ENCODE assay signal across 8 cellular contexts in genomic region chr10:21526952-21527633, GRCh38. TPM values are rescaled to one million over a fixed set of nuclear protein-coding genes. Genes with fewer than 3 reads are reported as not detected.
DNase-seq lines count a peak whose midpoint lies in the region; ATAC-seq and TF ChIP-seq lines count a peak whose summit lies in the region.

No MANE protein-coding gene starts in this region.

- H3K4me3 Mint-ChIP-seq in activated naive CD4-positive, alpha-beta T cell treated with anti-CD3 and anti-CD28 coated beads for 36 hours: peak overlapping the region; percentile 81
- H3K4me3 Mint-ChIP-seq in neural progenitor cell: peak overlapping the region; percentile 97

- H3K4me3 ChIP-seq in BE2C (ENCODE audit: low read depth, low read length) (peak overlapping the region; percentile 77), OCI-LY3 (ENCODE audit: low read length) (peak overlapping the region; percentile 89), gastroesophageal sphincter (peak overlapping the region; percentile 59 to 75), neural progenitor cell (peak overlapping the region; percentile 97), urinary bladder (ENCODE audit: low read depth, low read length) (peak overlapping the region; percentile 83)

- H3K27ac ChIP-seq in OCI-LY3 (ENCODE audit: low read length): peak overlapping the region; percentile 61
- peak overlapping the region; percentile 98 to 100 (median 99) for H3K27ac ChIP-seq in gastroesophageal sphincter
- peak overlapping the region; percentile 99 for H3K27ac ChIP-seq in neural progenitor cell
- peak overlapping the region; percentile 100 for H3K27ac ChIP-seq in urinary bladder (ENCODE audit: low read depth)

- TF ChIP-seq POLR2A in gastroesophageal sphincter (IDR thresholded peaks at IDR 0.05): peak; percentile 39 to 52

- H4K20me1 ChIP-seq in OCI-LY3 (ENCODE audit: insufficient read depth, low read length): no peaks in the 10 kb centered on the region
- H4K20me1 ChIP-seq in neural progenitor cell (ENCODE audit: low read depth): peaks cover 4% of the 10 kb centered on the region

- H3K27me3 ChIP-seq in BE2C (no peaks in the 10 kb centered on the region), OCI-LY3 (ENCODE audit: low read depth, low read length) (peaks cover 22% of the 10 kb centered on the region), gastroesophageal sphincter (no peaks in the 10 kb centered on the region), neural progenitor cell (no peaks in the 10 kb centered on the region)

- DNase-seq in BE2C (peak; percentile 69), neural progenitor cell (ENCODE audit: low spot score) (peak; percentile 80)
- peak; percentile 42 for DNase-seq in activated naive CD4-positive, alpha-beta T cell treated with anti-CD3 and anti-CD28 coated beads for 36 hours

- ATAC-seq in GM19351 (IDR thresholded peaks at IDR 0.05; ENCODE audit: unreplicated experiment): peak; percentile 32
- peak; percentile 64 for ATAC-seq in gastroesophageal sphincter
- ATAC-seq in HG02973 (IDR thresholded peaks at IDR 0.05; ENCODE audit: unreplicated experiment): no peak

- H3K36me3 ChIP-seq in BE2C: no peaks in the 10 kb centered on the region
- H3K36me3 ChIP-seq in OCI-LY3 (replicated peaks; ENCODE audit: low read depth, low read length): no peaks in the 10 kb centered on the region
- no peaks in the 10 kb centered on the region for H3K36me3 ChIP-seq in gastroesophageal sphincter
- H3K36me3 ChIP-seq in neural progenitor cell: no peaks in the 10 kb centered on the region
- H3K36me3 ChIP-seq in urinary bladder (ENCODE audit: insufficient read depth): peaks cover 2% of the 10 kb centered on the region

- no peak for TF ChIP-seq CTCF in BE2C (IDR thresholded peaks at IDR 0.05; ENCODE audit: low read depth, low read length)
- no peak for TF ChIP-seq CTCF in OCI-LY3 (IDR thresholded peaks at IDR 0.05; ENCODE audit: low read depth, low read length)
- TF ChIP-seq CTCF in gastroesophageal sphincter (IDR thresholded peaks at IDR 0.05): no peak
- no peak for TF ChIP-seq CTCF in neural progenitor cell (IDR thresholded peaks at IDR 0.05)

- no peak for TF ChIP-seq EP300 in gastroesophageal sphincter (IDR thresholded peaks at IDR 0.05)

- H3K9me3 Mint-ChIP-seq in activated naive CD4-positive, alpha-beta T cell treated with anti-CD3 and anti-CD28 coated beads for 36 hours: no peaks in the 10 kb centered on the region
- H3K9me3 Mint-ChIP-seq in neural progenitor cell: no peaks in the 10 kb centered on the region

- H3K79me2 ChIP-seq in OCI-LY3 (ENCODE audit: low read length) (no peaks in the 10 kb centered on the region), neural progenitor cell (ENCODE audit: low read depth) (peaks cover 97% of the 10 kb centered on the region)

- H2AFZ ChIP-seq in OCI-LY3 (ENCODE audit: low read depth, low read length) (peak overlapping the region; percentile 89), neural progenitor cell (replicated peaks) (no peak overlapping the region)

- no peaks in the 10 kb centered on the region for H3K9me3 ChIP-seq in BE2C
- no peaks in the 10 kb centered on the region for H3K9me3 ChIP-seq in OCI-LY3 (ENCODE audit: insufficient read depth, low read length)
- H3K9me3 ChIP-seq in gastroesophageal sphincter: no peaks in the 10 kb centered on the region
- H3K9me3 ChIP-seq in neural progenitor cell (ENCODE audit: low read depth): no peaks in the 10 kb centered on the region

- CTCF ChIA-PET in activated naive CD4-positive, alpha-beta T cell treated with anti-CD3 and anti-CD28 coated beads for 36 hours (lab: Charles Lee): interaction anchor here (0.7 to 1.7 kb wide), 3 partner anchors 9 to 197 kb away, joined by 3 to 4 read pairs (median 3); no protein-coding TSS in a partner anchor

- intact Hi-C loops in activated naive CD4-positive, alpha-beta T cell treated with anti-CD3 and anti-CD28 coated beads for 36 hours (cut with micrococcal nuclease): loop anchor here (5.0 to 10.0 kb wide), 3 partner anchors 1128 to 1920 kb away; partner anchors contain the start of gene PIP4K2A

- peaks cover 2% of the 10 kb centered on the region for H3K36me3 Mint-ChIP-seq in activated naive CD4-positive, alpha-beta T cell treated with anti-CD3 and anti-CD28 coated beads for 36 hours (ENCODE audit: low read depth)
- peaks cover 5% of the 10 kb centered on the region for H3K36me3 Mint-ChIP-seq in neural progenitor cell

- 0 to 3% methylated on average over 5 to 25 of the region's 67 CpGs for WGBS in gastroesophageal sphincter (ENCODE audit: low coverage in 1 of 2), 2 donors
- under 1% methylated on average over 67 of the region's 67 CpGs for WGBS in urinary bladder

- peaks cover 25% of the 10 kb centered on the region for H3K4me1 Mint-ChIP-seq in activated naive CD4-positive, alpha-beta T cell treated with anti-CD3 and anti-CD28 coated beads for 36 hours (ENCODE audit: low read depth)
- peaks cover 35% of the 10 kb centered on the region for H3K4me1 Mint-ChIP-seq in neural progenitor cell

- H3F3A ChIP-seq in neural progenitor cell (ENCODE audit: low read depth): peaks cover 100% of the 10 kb centered on the region

- H3K27ac Mint-ChIP-seq in activated naive CD4-positive, alpha-beta T cell treated with anti-CD3 and anti-CD28 coated beads for 36 hours: peak overlapping the region; percentile 92
- peak overlapping the region; percentile 100 for H3K27ac Mint-ChIP-seq in neural progenitor cell

- H3K27me3 Mint-ChIP-seq in activated naive CD4-positive, alpha-beta T cell treated with anti-CD3 and anti-CD28 coated beads for 36 hours (ENCODE audit: low read depth): peaks cover 19% of the 10 kb centered on the region
- H3K27me3 Mint-ChIP-seq in neural progenitor cell (ENCODE audit: insufficient read depth, low read depth): peaks cover 3% of the 10 kb centered on the region

- H3K9ac ChIP-seq in OCI-LY3 (ENCODE audit: low read length) (peak overlapping the region; percentile 81), neural progenitor cell (peak overlapping the region; percentile 95)

- H3K4me2 ChIP-seq in OCI-LY3 (ENCODE audit: low read length) (peak overlapping the region; percentile 100), neural progenitor cell (peak overlapping the region; percentile 83)

- H3K4me1 ChIP-seq in BE2C (peaks cover 9% of the 10 kb centered on the region), OCI-LY3 (ENCODE audit: low read length) (peaks cover 5% of the 10 kb centered on the region; the same call in 1 of the 2 replicates), gastroesophageal sphincter (peaks cover 0 to 46% (median 0%) of the 10 kb centered on the region in 3 donors), neural progenitor cell (peaks cover 53% of the 10 kb centered on the region), urinary bladder (ENCODE audit: insufficient read depth) (no peaks in the 10 kb centered on the region)

RNA-seq across cellular contexts. Expression of gene SKIDA1, which starts 1.6 kb away (rescaled TPM):
- 2.1 TPM for polyA plus RNA-seq in BE2C (2012; ENCODE audit: insufficient read depth, insufficient read length, low read depth)
- under 1 TPM in 1 of 2 experiments, not detected in 1; 0.10 TPM for total RNA-seq in activated naive CD4-positive, alpha-beta T cell treated with anti-CD3 and anti-CD28 coated beads for 36 hours
- total RNA-seq in gastroesophageal sphincter (1 to 10 TPM in 2 of 4 donors, under 1 TPM in 2; 0.74 to 6.5 (median 2.1) TPM), neural progenitor cell (ENCODE audit: low replicate concordance) (123 and 127 TPM in 2 replicates), urinary bladder (5.0 TPM)
- 0.61 TPM for polyA plus RNA-seq in urinary bladder

RNA-seq across cellular contexts. Expression of gene MLLT10, which starts 6.9 kb away (rescaled TPM):
- polyA plus RNA-seq in BE2C (2012; ENCODE audit: insufficient read depth, insufficient read length, low read depth): 35.2 TPM
- 10 to 100 TPM; 23.0 to 23.7 TPM for total RNA-seq in activated naive CD4-positive, alpha-beta T cell treated with anti-CD3 and anti-CD28 coated beads for 36 hours
- total RNA-seq in gastroesophageal sphincter (10 to 100 TPM; 27.2 to 52.1 (median 39.0) TPM), neural progenitor cell (ENCODE audit: low replicate concordance) (55.7 and 61.3 TPM in 2 replicates), urinary bladder (109 TPM)
- 36.6 TPM for polyA plus RNA-seq in urinary bladder

Comparison
In these comparisons a context has a peak if more than half of its experiments do, and no peak if none do; other contexts are left out.
1. RNA of gene SKIDA1, which starts 1.6 kb away (total RNA-seq): 123 to 127 TPM in neural progenitor cell; 5.0 TPM in urinary bladder (single experiment), 0.74 to 6.5 TPM in gastroesophageal sphincter and 0.10 TPM in activated naive CD4-positive, alpha-beta T cell treated with anti-CD3 and anti-CD28 coated beads for 36 hours; every median in the first group is over 10 times any median in the second.
2. Peak in every context shown above with its lines, with median percentiles within 50 percentile points of each other: DNase-seq, H3K4me3 ChIP-seq and H3K27ac ChIP-seq.